In genomic region chr20:45465492-45466266, GRCh38 we compare ENCODE assay signal across 39 cellular contexts. TPM values are rescaled to one million over a fixed set of nuclear protein-coding genes. Genes with fewer than 3 reads are reported as not detected.
DNase-seq lines count a peak whose midpoint lies in the region; ATAC-seq, FAIRE-seq and TF ChIP-seq lines count a peak whose summit lies in the region.
"Had no signal": no experiment of that assay in that cellular context is flagged by ENCODE, and none has a peak within 500 bp of the region (broad histone marks: within the 10 kb centered on the region; RNA-seq: fewer than 3 reads in every experiment).

No MANE protein-coding gene starts in this region.

- no peaks in the 10 kb centered on the region for H3K4me1 Mint-ChIP-seq in type B pancreatic cell (ENCODE audit: unreplicated experiment)
- peaks cover 7% of the 10 kb centered on the region for H3K4me1 Mint-ChIP-seq in activated CD4-positive, alpha-beta T cell treated with anti-CD3 and anti-CD28 coated beads for 36 hours

- H3K27ac Mint-ChIP-seq in type B pancreatic cell: no peak overlapping the region
- H3K27ac Mint-ChIP-seq in activated CD4-positive, alpha-beta T cell treated with anti-CD3 and anti-CD28 coated beads for 36 hours: no peak overlapping the region
- H3K27ac Mint-ChIP-seq: activated naive CD8-positive, alpha-beta T cell treated with anti-CD3 and anti-CD28 coated beads, Interleukin-2, amount 50 U/mL, for 24 hours; CD4-positive, alpha-beta memory T cell; immature natural killer cell; natural killer cell treated with Interleukin-12 subunit alpha and Interleukin-12 subunit beta and Interleukin-15 and Interleukin-18, amount 100 ng/mL, for 72 hours had no signal

- H3K23ac ChIP-seq in H1 (ENCODE audit: insufficient read length): no peak overlapping the region

- no peak overlapping the region for H3K4ac ChIP-seq in H1 (replicated peaks; ENCODE audit: insufficient read length, low read depth, low read length)

- no peak for ATAC-seq in activated CD4-positive, alpha-beta T cell treated with anti-CD3 and anti-CD28 coated beads for 36 hours
- ATAC-seq in GM21423 (IDR thresholded peaks at IDR 0.05; ENCODE audit: unreplicated experiment): no peak
- ATAC-seq: activated naive CD8-positive, alpha-beta T cell treated with anti-CD3 and anti-CD28 coated beads, Interleukin-2, amount 50 U/mL, for 24 hours; activated T-cell treated with anti-CD3 and anti-CD28 coated beads, Interleukin-2, amount 50 U/mL, for 4 hours; left cardiac atrium; natural killer cell treated with Interleukin-12 subunit alpha and Interleukin-12 subunit beta and Interleukin-15 and Interleukin-18, amount 100 ng/mL, for 72 hours; upper lobe of right lung had no signal

- H4K5ac ChIP-seq in H1 (ENCODE audit: insufficient read length, low read depth, low read length): no peak overlapping the region

- H3K36me3 Mint-ChIP-seq in type B pancreatic cell: no peaks in the 10 kb centered on the region
- no peaks in the 10 kb centered on the region for H3K36me3 Mint-ChIP-seq in activated CD4-positive, alpha-beta T cell treated with anti-CD3 and anti-CD28 coated beads for 36 hours (ENCODE audit: low read depth)
- H3K36me3 Mint-ChIP-seq: CD4-positive, alpha-beta memory T cell; immature natural killer cell; natural killer cell treated with Interleukin-12 subunit alpha and Interleukin-12 subunit beta and Interleukin-15 and Interleukin-18, amount 100 ng/mL, for 72 hours had no signal

- H2BK5ac ChIP-seq in H1 (ENCODE audit: low read depth, low read length): no peak overlapping the region

- H3K4me3 ChIP-seq in NB4 (ENCODE audit: low read depth, low read length): no peak overlapping the region
- no peak overlapping the region for H3K4me3 ChIP-seq in H1 (ENCODE audit: extremely low read depth in 1 of 4, insufficient read depth in 2 of 4, low read depth in 3 of 4, low read length in 4 of 4)
- H3K4me3 ChIP-seq: coronary artery, skin epidermis, upper lobe of right lung had no signal

- no peak overlapping the region for H2BK12ac ChIP-seq in H1 (ENCODE audit: low read depth, low read length)

- no peak for TF ChIP-seq RAD21 in H1 (IDR thresholded peaks at IDR 0.05 in 1 of 2, conservative IDR thresholded peaks at IDR 0.05 in 1 of 2; ENCODE audit: low read depth in 2 of 2, low read length in 2 of 2)

- H3K4me3 Mint-ChIP-seq in type B pancreatic cell: peak overlapping the region; percentile 43
- H3K4me3 Mint-ChIP-seq in activated CD4-positive, alpha-beta T cell treated with anti-CD3 and anti-CD28 coated beads for 36 hours: no peak overlapping the region
- H3K4me3 Mint-ChIP-seq: activated naive CD8-positive, alpha-beta T cell treated with anti-CD3 and anti-CD28 coated beads, Interleukin-2, amount 50 U/mL, for 24 hours; activated T-cell treated with anti-CD3 and anti-CD28 coated beads, Interleukin-2, amount 50 U/mL, for 4 hours; immature natural killer cell; natural killer cell treated with Interleukin-12 subunit alpha and Interleukin-12 subunit beta and Interleukin-15 and Interleukin-18, amount 100 ng/mL, for 72 hours had no signal

- no peak overlapping the region for H3K4me2 ChIP-seq in H1 (ENCODE audit: insufficient read depth in 1 of 2, low read depth in 2 of 2, low read length in 2 of 2)

- H2AFZ ChIP-seq in H1 (ENCODE audit: low read length): peak overlapping the region; percentile 44; the same call in 1 of the 2 replicates

- intact Hi-C loops in activated CD4-positive, alpha-beta T cell treated with anti-CD3 and anti-CD28 coated beads for 36 hours (cut with DNase I, micrococcal nuclease): no loop called here

- TF ChIP-seq POLR2A in NB4 (IDR thresholded peaks at IDR 0.05; ENCODE audit: extremely low read depth, insufficient read length): no peak
- TF ChIP-seq POLR2A in H1 (IDR thresholded peaks at IDR 0.05; ENCODE audit: control extremely low read depth in 1 of 2, low read depth in 2 of 2, low read length in 2 of 2): no peak

- FAIRE-seq in H1 (lab: Jason Lieb, UNC): no peak
- FAIRE-seq: A204.1, astrocyte had no signal

- no peak overlapping the region for H2BK120ac ChIP-seq in H1 (replicated peaks; ENCODE audit: low read depth, low read length)

- H3K18ac ChIP-seq in H1 (ENCODE audit: extremely low read depth, low read length): no peak overlapping the region

- H3K14ac ChIP-seq in H1 (ENCODE audit: insufficient read length): no peak overlapping the region

- TF ChIP-seq CTCF in NB4 (IDR thresholded peaks at IDR 0.05; ENCODE audit: low read depth, low read length) (no peak), H1 (IDR thresholded peaks at IDR 0.05; ENCODE audit: control extremely low read depth in 1 of 3, insufficient read depth in 1 of 3, low read depth in 1 of 3, low read length in 3 of 3) (no peak), type B pancreatic cell (conservative IDR thresholded peaks at IDR 0.05) (no peak)

- H2AK5ac ChIP-seq in H1 (ENCODE audit: low read depth, low read length): no peak overlapping the region

- H4K8ac ChIP-seq in H1 (ENCODE audit: extremely low read depth, insufficient read depth, low read length): no peak overlapping the region

- H4K91ac ChIP-seq in H1 (replicated peaks; ENCODE audit: insufficient read length, low read length): no peak overlapping the region

- TF ChIP-seq EP300 in H1 (IDR thresholded peaks at IDR 0.05; ENCODE audit: borderline replicate concordance in 1 of 2, low read depth in 2 of 2, low read length in 2 of 2): no peak

- H3K56ac ChIP-seq in H1 (replicated peaks; ENCODE audit: insufficient read length, low read depth, low read length): no peak overlapping the region

- 64% methylated on average over 1 of the region's 1 CpG; no CpG with 5 or more reads in 1 of the 2 experiments for WGBS in H1 (ENCODE audit: extremely low coverage in 1 of 2, insufficient coverage in 1 of 2, insufficient read length in 1 of 2, insufficient replicate concordance in 2 of 2, low coverage in 1 of 2, low lambda C conversion rate in 2 of 2, missing lambda C conversion rate in 1 of 2), 2 experiments

- CTCF ChIA-PET in H1 (lab: Charles Lee; ENCODE audit: partially characterized antibody): interaction anchor here (0.7 to 18.5 kb wide), 14 partner anchors 8 to 305 kb away, joined by 3 to 317 read pairs (median 4); partner anchors contain the start of genes SYS1 and WFDC6
- CTCF ChIA-PET in activated CD4-positive, alpha-beta T cell treated with anti-CD3 and anti-CD28 coated beads for 36 hours (lab: Charles Lee): interaction anchor here (0.6 to 3.9 kb wide), 9 partner anchors 12 to 306 kb away, joined by 3 to 13 read pairs (median 5); no protein-coding TSS in a partner anchor

- no peaks in the 10 kb centered on the region for H3K9me3 Mint-ChIP-seq in type B pancreatic cell
- H3K9me3 Mint-ChIP-seq in activated CD4-positive, alpha-beta T cell treated with anti-CD3 and anti-CD28 coated beads for 36 hours (ENCODE audit: low read depth): no peaks in the 10 kb centered on the region
- H3K9me3 Mint-ChIP-seq: activated naive CD8-positive, alpha-beta T cell treated with anti-CD3 and anti-CD28 coated beads, Interleukin-2, amount 50 U/mL, for 24 hours; activated T-cell treated with anti-CD3 and anti-CD28 coated beads, Interleukin-2, amount 50 U/mL, for 4 hours; CD4-positive, alpha-beta memory T cell; immature natural killer cell; natural killer cell treated with Interleukin-12 subunit alpha and Interleukin-12 subunit beta and Interleukin-15 and Interleukin-18, amount 100 ng/mL, for 72 hours had no signal

- no peaks in the 10 kb centered on the region for H4K20me1 ChIP-seq in H1 (replicated peaks in 1 of 2; ENCODE audit: control insufficient read depth in 1 of 2, insufficient read depth in 2 of 2, low read length in 2 of 2)

- peaks cover 0 to 10% (median 2%) of the 10 kb centered on the region in 4 experiments; a peak in 5 of 7 replicates for H3K4me1 ChIP-seq in H1 (replicated peaks in 1 of 4; ENCODE audit: control insufficient read depth in 3 of 4, insufficient read depth in 4 of 4, low read length in 3 of 4)

- no peaks in the 10 kb centered on the region for H3K79me2 ChIP-seq in H1 (ENCODE audit: control insufficient read depth in 1 of 2, insufficient read depth in 2 of 2, low read length in 2 of 2)

- H3K27me3 ChIP-seq in H1 (replicated peaks in 1 of 4; ENCODE audit: control insufficient read depth in 3 of 4, extremely low read depth in 1 of 4, insufficient read depth in 3 of 4, low read length in 3 of 4): no peaks in the 10 kb centered on the region; a peak in 2 of 7 replicates

- no peaks in the 10 kb centered on the region for H3K36me3 ChIP-seq in H1 (ENCODE audit: control insufficient read depth in 2 of 4, insufficient read depth in 4 of 4, low read length in 3 of 4)
- H3K36me3 ChIP-seq: upper lobe of right lung had no signal

- no peak overlapping the region for H2BK20ac ChIP-seq in H1 (ENCODE audit: low read length)

- peaks cover 15% of the 10 kb centered on the region for H3K27me3 Mint-ChIP-seq in type B pancreatic cell
- H3K27me3 Mint-ChIP-seq in activated CD4-positive, alpha-beta T cell treated with anti-CD3 and anti-CD28 coated beads for 36 hours: peaks cover 28% of the 10 kb centered on the region

- H2BK15ac ChIP-seq in H1 (ENCODE audit: low read length): no peak overlapping the region

- no peaks in the 10 kb centered on the region for H3K9me3 ChIP-seq in H1 (ENCODE audit: insufficient read depth in 2 of 2, low read depth in 1 of 2, low read length in 1 of 2)
- H3K9me3 ChIP-seq: upper lobe of right lung had no signal

- DNase-seq in SIG-M5 treated with dmso at 0.1 percent for 504 hours (lab: John Stamatoyannopoulos, UW; ENCODE audit: unreplicated experiment) (peak; percentile 43), SIG-M5 (lab: John Stamatoyannopoulos, UW) (no peak), NB4 (ENCODE audit: low read depth) (peak; percentile 72), H1 (ENCODE audit: low read depth in 1 of 2, low spot score in 2 of 2) (no peak), type B pancreatic cell (ENCODE audit: extremely low spot score, unreplicated experiment) (no peak), iPS-NIHi11 (ENCODE audit: low spot score) (no peak)
- no peak for DNase-seq in activated CD4-positive, alpha-beta T cell treated with anti-CD3 and anti-CD28 coated beads for 36 hours
- DNase-seq: activated CD4-positive, CD25-positive, alpha-beta regulatory T cell; activated naive CD4-positive, alpha-beta T cell; activated naive CD8-positive, alpha-beta T cell treated with anti-CD3 and anti-CD28 coated beads, Interleukin-2, amount 50 U/mL, for 24 hours; activated T-cell treated with anti-CD3 and anti-CD28 coated beads, Interleukin-2, amount 50 U/mL, for 4 hours; CD4-positive, alpha-beta memory T cell; effector CD8-positive, alpha-beta T cell; EL; H7; hypothalamus; immature natural killer cell; Karpas-422; left cardiac atrium; NCI-H1092; NCI-H187; NCI-H2171; occipital lobe; stimulated activated naive CD4-positive, alpha-beta T cell; T-helper 9 cell; upper lobe of right lung had no signal

- no peaks in the 10 kb centered on the region for H3K79me1 ChIP-seq in H1 (ENCODE audit: low read depth, low read length)

- H3K27ac ChIP-seq in H1 (ENCODE audit: low read depth, low read length): no peak overlapping the region
- H3K27ac ChIP-seq: coronary artery, epithelial cell of prostate, HL-60, skin epidermis, upper lobe of right lung had no signal

- H3K9ac ChIP-seq in H1 (replicated peaks in 1 of 4; ENCODE audit: extremely low read depth in 1 of 4, low read depth in 3 of 4, low read length in 3 of 4): no peak overlapping the region

- POLR2A ChIA-PET in H1 (lab: Charles Lee; ENCODE audit: partially characterized antibody): interaction anchor here (0.6 to 0.8 kb wide), 2 partner anchors 12 to 13 kb away, joined by 3 to 4 read pairs; no protein-coding TSS in a partner anchor
- POLR2A ChIA-PET in activated CD4-positive, alpha-beta T cell treated with anti-CD3 and anti-CD28 coated beads for 36 hours (lab: Charles Lee): no interaction called here

- H3K23me2 ChIP-seq in H1 (ENCODE audit: low read depth, low read length): peaks cover 9% of the 10 kb centered on the region; the same call in 1 of the 2 replicates

RNA-seq across cellular contexts. Expression of gene WFDC2, which starts 3.9 kb away (rescaled TPM):
- 77.9 and 86.0 TPM in 2 replicates for total RNA-seq in H1 (2021; fragmentation: NEBNext Ultra II Directional; extraction: Animal tissue kit (Norgen Biotek cat#: 25700))
- 137 and 156 TPM in 2 replicates for polyA plus RNA-seq in H1 (2011; rRNA removed)
- 70.3 TPM for polyA plus RNA-seq in H1 (2011; cell fraction: cytosol; rRNA removed)
- 109 TPM for polyA plus RNA-seq in H1 (2011; cell fraction: nucleus; rRNA removed)
- polyA plus RNA-seq in H1 (2012, experiment 1 of 2): 77.0 to 158 TPM (median 148 TPM) in 4 replicates
- 183 TPM for polyA plus RNA-seq in H1 (2012, experiment 2 of 2)
- polyA plus RNA-seq in H1 (2013, experiment 1 of 2): 338 TPM
- 373 TPM for polyA plus RNA-seq in H1 (2013, experiment 2 of 2)
- 26.0 and 32.4 TPM in 2 replicates for polyA minus RNA-seq in H1 (2011; rRNA and poly(A)+ RNA removed)
- polyA minus RNA-seq in H1 (2011; cell fraction: cytosol; rRNA and poly(A)+ RNA removed): 52.3 TPM
- 24.4 TPM for polyA minus RNA-seq in H1 (2011; cell fraction: nucleus; rRNA and poly(A)+ RNA removed)
- 64.4 and 98.9 TPM in 2 replicates for total RNA-seq in type B pancreatic cell (ENCODE audit: low replicate concordance)
- total RNA-seq in activated CD4-positive, alpha-beta T cell treated with anti-CD3 and anti-CD28 coated beads for 36 hours: under 1 TPM; 0.56 to 0.66 TPM
- total RNA-seq: lung microvascular endothelial cell; mononuclear cell; natural killer cell treated with Interleukin-12 subunit alpha and Interleukin-12 subunit beta and Interleukin-15 and Interleukin-18, amount 100 ng/mL, for 72 hours; NCI-H460 had no signal
- polyA plus RNA-seq: CD4-positive, alpha-beta memory T cell; immature natural killer cell had no signal

RNA-seq across cellular contexts. Expression of gene PIGT, which starts 49.7 kb away (rescaled TPM):
- total RNA-seq in H1 (2021; fragmentation: NEBNext Ultra II Directional; extraction: Animal tissue kit (Norgen Biotek cat#: 25700)): 64.3 and 66.0 TPM in 2 replicates
- 89.7 and 113 TPM in 2 replicates for polyA plus RNA-seq in H1 (2011; rRNA removed)
- 43.9 TPM for polyA plus RNA-seq in H1 (2011; cell fraction: cytosol; rRNA removed)
- polyA plus RNA-seq in H1 (2011; cell fraction: nucleus; rRNA removed): 108 TPM
- 44.9 to 80.5 TPM (median 75.7 TPM) in 4 replicates for polyA plus RNA-seq in H1 (2012, experiment 1 of 2)
- 96.4 TPM for polyA plus RNA-seq in H1 (2012, experiment 2 of 2)
- 122 TPM for polyA plus RNA-seq in H1 (2013, experiment 1 of 2)
- polyA plus RNA-seq in H1 (2013, experiment 2 of 2): 130 TPM
- polyA minus RNA-seq in H1 (2011; rRNA and poly(A)+ RNA removed): 46.3 and 58.1 TPM in 2 replicates
- polyA minus RNA-seq in H1 (2011; cell fraction: cytosol; rRNA and poly(A)+ RNA removed): 44.5 TPM
- 48.0 TPM for polyA minus RNA-seq in H1 (2011; cell fraction: nucleus; rRNA and poly(A)+ RNA removed)
- total RNA-seq in type B pancreatic cell (ENCODE audit: low replicate concordance): 70.1 and 80.6 TPM in 2 replicates
- 10 to 100 TPM; 44.0 to 65.7 TPM for total RNA-seq in activated CD4-positive, alpha-beta T cell treated with anti-CD3 and anti-CD28 coated beads for 36 hours

RNA-seq across cellular contexts. Expression of gene SPINT3, which starts 49.7 kb away (rescaled TPM):
- not detected in 2 replicates for total RNA-seq in H1 (2021; fragmentation: NEBNext Ultra II Directional; extraction: Animal tissue kit (Norgen Biotek cat#: 25700))
- not detected in 2 replicates for polyA plus RNA-seq in H1 (2011; rRNA removed)
- polyA plus RNA-seq in H1 (2011; cell fraction: cytosol; rRNA removed): not detected
- polyA plus RNA-seq in H1 (2011; cell fraction: nucleus; rRNA removed): not detected
- polyA plus RNA-seq in H1 (2012, experiment 1 of 2): not detected in 4 replicates
- not detected for polyA plus RNA-seq in H1 (2012, experiment 2 of 2)
- polyA plus RNA-seq in H1 (2013, experiment 1 of 2): not detected
- not detected for polyA plus RNA-seq in H1 (2013, experiment 2 of 2)
- polyA minus RNA-seq in H1 (2011; rRNA and poly(A)+ RNA removed): not detected in 2 replicates
- polyA minus RNA-seq in H1 (2011; cell fraction: cytosol; rRNA and poly(A)+ RNA removed): not detected
- not detected for polyA minus RNA-seq in H1 (2011; cell fraction: nucleus; rRNA and poly(A)+ RNA removed)
- not detected in 2 replicates for total RNA-seq in type B pancreatic cell (ENCODE audit: low replicate concordance)
- total RNA-seq in activated CD4-positive, alpha-beta T cell treated with anti-CD3 and anti-CD28 coated beads for 36 hours: not detected
- total RNA-seq: activated T-cell treated with anti-CD3 and anti-CD28 coated beads, Interleukin-2, amount 50 U/mL, for 4 hours; astrocyte; cardiac septum; CD4-positive, alpha-beta memory T cell; H7; left cardiac atrium; lung microvascular endothelial cell; mononuclear cell; natural killer cell treated with Interleukin-12 subunit alpha and Interleukin-12 subunit beta and Interleukin-15 and Interleukin-18, amount 100 ng/mL, for 72 hours; NCI-H460; occipital lobe; renal cortical epithelial cell; upper lobe of right lung had no signal
- polyA plus RNA-seq: CD4-positive, alpha-beta memory T cell; immature natural killer cell had no signal

RNA-seq across cellular contexts. Expression of gene DBNDD2, which starts 57.6 kb away (rescaled TPM):
- total RNA-seq in H1 (2021; fragmentation: NEBNext Ultra II Directional; extraction: Animal tissue kit (Norgen Biotek cat#: 25700)): 50.1 and 55.8 TPM in 2 replicates
- 95.5 and 96.3 TPM in 2 replicates for polyA plus RNA-seq in H1 (2011; rRNA removed)
- 85.0 TPM for polyA plus RNA-seq in H1 (2011; cell fraction: cytosol; rRNA removed)
- 66.6 TPM for polyA plus RNA-seq in H1 (2011; cell fraction: nucleus; rRNA removed)
- 48.7 to 57.4 TPM (median 52.4 TPM) in 4 replicates for polyA plus RNA-seq in H1 (2012, experiment 1 of 2)
- 63.4 TPM for polyA plus RNA-seq in H1 (2012, experiment 2 of 2)
- polyA plus RNA-seq in H1 (2013, experiment 1 of 2): 42.3 TPM
- 39.7 TPM for polyA plus RNA-seq in H1 (2013, experiment 2 of 2)
- polyA minus RNA-seq in H1 (2011; rRNA and poly(A)+ RNA removed): 44.8 and 54.0 TPM in 2 replicates
- polyA minus RNA-seq in H1 (2011; cell fraction: cytosol; rRNA and poly(A)+ RNA removed): 20.8 TPM
- polyA minus RNA-seq in H1 (2011; cell fraction: nucleus; rRNA and poly(A)+ RNA removed): 23.7 TPM
- total RNA-seq in type B pancreatic cell (ENCODE audit: low replicate concordance): 12.8 and 25.5 TPM in 2 replicates
- 10 to 100 TPM; 22.4 to 30.0 TPM for total RNA-seq in activated CD4-positive, alpha-beta T cell treated with anti-CD3 and anti-CD28 coated beads for 36 hours

Comparison
In these comparisons a context has a peak if more than half of its experiments do, and no peak if none do; other contexts are left out.
1. DNase-seq: peak in SIG-M5 treated with dmso at 0.1 percent for 504 hours (single experiment) and NB4 (single experiment); none in SIG-M5 (single experiment), H1 (0 of 2), type B pancreatic cell (single experiment), activated CD4-positive, alpha-beta T cell treated with anti-CD3 and anti-CD28 coated beads for 36 hours (single experiment) and iPS-NIHi11 (single experiment).
2. RNA of gene WFDC2, which starts 3.9 kb away (total RNA-seq): 77.9 to 86.0 TPM in H1 and 64.4 to 98.9 TPM in type B pancreatic cell; 0.56 to 0.66 TPM in activated CD4-positive, alpha-beta T cell treated with anti-CD3 and anti-CD28 coated beads for 36 hours; every median in the first group is over 10 times any median in the second.